ENCODE assay signal across 11 cellular contexts in genomic region chr11:124670732-124671131, GRCh38. TPM values are rescaled to one million over a fixed set of nuclear protein-coding genes. Genes with fewer than 3 reads are reported as not detected.
DNase-seq lines count a peak whose midpoint lies in the region; ATAC-seq, FAIRE-seq and TF ChIP-seq lines count a peak whose summit lies in the region.
"Had no signal": no experiment of that assay in that cellular context is flagged by ENCODE, and none has a peak within 500 bp of the region (broad histone marks: within the 10 kb centered on the region; RNA-seq: fewer than 3 reads in every experiment).

No MANE protein-coding gene starts in this region.

- no peaks in the 10 kb centered on the region for H3K27me3 Mint-ChIP-seq in T-helper 17 cell

- H3K4me1 ChIP-seq in DND-41 (ENCODE audit: insufficient read depth, low read length): no peaks in the 10 kb centered on the region
- no peaks in the 10 kb centered on the region for H3K4me1 ChIP-seq in foreskin keratinocyte
- H3K4me1 ChIP-seq in heart right ventricle: peaks cover 3 to 26% (median 20%) of the 10 kb centered on the region in 9 donors

- H3K79me2 ChIP-seq in DND-41 (ENCODE audit: insufficient read depth, low read length): no peaks in the 10 kb centered on the region

- intact Hi-C loops in heart right ventricle (cut with DNase I): loop anchor here in 5 of 10 donors (2.0 to 5.0 kb wide), 3 partner anchors 72 to 92 kb away; partner anchors contain the start of gene ESAM (in 2 of the 5)

- H4K20me1 ChIP-seq in DND-41 (ENCODE audit: insufficient read depth, low read length): no peaks in the 10 kb centered on the region

- H2AFZ ChIP-seq in DND-41 (ENCODE audit: low read depth, low read length): no peak overlapping the region

- DNase-seq in DND-41 (peak; percentile 21), T-helper 17 cell (peak in 2 of 3 donors; percentile 14 to 32), epithelial cell of esophagus (ENCODE audit: low read depth) (peak; percentile 10), D721Med (ENCODE audit: insufficient read length, low spot score) (no peak), foreskin keratinocyte (no peak), NCI-H345 (lab: John Stamatoyannopoulos, UW) (no peak), heart right ventricle (no peak)
- DNase-seq: hippocampal formation, ovary had no signal

- H3K36me3 ChIP-seq in DND-41 (ENCODE audit: insufficient read depth, low read length) (no peaks in the 10 kb centered on the region), heart right ventricle (peaks cover 0 to 30% (median 0%) of the 10 kb centered on the region in 9 donors)
- H3K36me3 ChIP-seq: ovary had no signal

- peak overlapping the region; percentile 97 for H3K27ac Mint-ChIP-seq in T-helper 17 cell

- FAIRE-seq in D721Med (lab: Jason Lieb, UNC): no peak

- H3K9ac ChIP-seq in DND-41 (ENCODE audit: low read depth, low read length): no peak overlapping the region

- H3K4me3 Mint-ChIP-seq in T-helper 17 cell: no peak overlapping the region

- no peaks in the 10 kb centered on the region for H3K9me3 ChIP-seq in DND-41 (ENCODE audit: insufficient read depth, low read length, severe bottlenecking)
- no peaks in the 10 kb centered on the region for H3K9me3 ChIP-seq in T-helper 17 cell (ENCODE audit: control insufficient read depth, low read length, poor library complexity, severe bottlenecking)
- H3K9me3 ChIP-seq in heart right ventricle: no peaks in the 10 kb centered on the region
- H3K9me3 ChIP-seq: ovary had no signal

- TF ChIP-seq CTCF in DND-41 (IDR thresholded peaks at IDR 0.05; ENCODE audit: borderline replicate concordance, extremely low read depth, low read length, poor library complexity, severe bottlenecking) (no peak), epithelial cell of esophagus (IDR thresholded peaks at IDR 0.05; ENCODE audit: insufficient read depth, low read depth, low read length, missing control alignments) (peak; percentile 11), D721Med (IDR thresholded peaks at IDR 0.05; ENCODE audit: insufficient read depth, missing control alignments) (no peak), foreskin keratinocyte (conservative IDR thresholded peaks at IDR 0.05) (no peak), heart right ventricle (IDR thresholded peaks at IDR 0.05) (no peak)

- no peaks in the 10 kb centered on the region for H3K36me3 Mint-ChIP-seq in T-helper 17 cell (ENCODE audit: low read depth)

- H3K27ac ChIP-seq in DND-41 (ENCODE audit: low read length): no peak overlapping the region
- no peak overlapping the region for H3K27ac ChIP-seq in foreskin keratinocyte
- no peak overlapping the region for H3K27ac ChIP-seq in heart right ventricle
- H3K27ac ChIP-seq: ovary had no signal

- WGBS in heart right ventricle, 2 donors: 64 to 70% methylated on average over 3 of the region's 3 CpGs

- H3K4me1 Mint-ChIP-seq in T-helper 17 cell: peaks cover 29% of the 10 kb centered on the region

- ATAC-seq in DND-41 (ENCODE audit: insufficient read depth, low read depth) (peak; percentile 81), HG02759 (IDR thresholded peaks at IDR 0.05; ENCODE audit: unreplicated experiment) (peak; percentile 22), T-helper 17 cell (peak; percentile 63), foreskin keratinocyte (no peak), heart right ventricle (no peak)
- ATAC-seq: HCT116 had no signal

- H3K27me3 ChIP-seq in DND-41 (ENCODE audit: insufficient read depth, low read length, poor library complexity): peaks cover 18% of the 10 kb centered on the region
- peaks cover 5% of the 10 kb centered on the region for H3K27me3 ChIP-seq in foreskin keratinocyte
- H3K27me3 ChIP-seq in heart right ventricle: no peaks in the 10 kb centered on the region
- H3K27me3 ChIP-seq: ovary had no signal

- H3K4me3 ChIP-seq in DND-41 (ENCODE audit: low read depth in 1 of 2, low read length in 2 of 2): no peak overlapping the region
- H3K4me3 ChIP-seq in epithelial cell of esophagus (ENCODE audit: low read length): no peak overlapping the region
- no peak overlapping the region for H3K4me3 ChIP-seq in heart right ventricle
- H3K4me3 ChIP-seq: ovary had no signal

- no peak overlapping the region for H3K4me2 ChIP-seq in DND-41 (ENCODE audit: insufficient read depth, low read length)

RNA-seq across cellular contexts. Expression of gene SIAE, which starts 2.8 kb away (rescaled TPM):
- total RNA-seq in T-helper 17 cell: 10 to 100 TPM in 1 of 2 donors, 1 to 10 TPM in 1; 6.8 to 15.0 TPM
- total RNA-seq in foreskin keratinocyte: 7.9 TPM in 2 replicates
- polyA plus RNA-seq in foreskin keratinocyte: 5.2 and 6.4 TPM in 2 replicates
- total RNA-seq in heart right ventricle: 10 to 100 TPM; 67.0 to 92.9 (median 74.3) TPM
- 10 to 100 TPM; 17.9 to 78.0 TPM for polyA plus RNA-seq in heart right ventricle

RNA-seq across cellular contexts. Expression of gene SPA17, which starts 3.0 kb away (rescaled TPM):
- total RNA-seq in T-helper 17 cell (1 to 10 TPM in 1 of 2 donors, under 1 TPM in 1; 0.67 to 1.1 TPM), foreskin keratinocyte (20.9 and 22.3 TPM in 2 replicates), heart right ventricle (1 to 10 TPM in 9 of 10 donors, under 1 TPM in 1; 0.62 to 4.9 (median 2.0) TPM)
- polyA plus RNA-seq in foreskin keratinocyte (24.0 and 26.0 TPM in 2 replicates), heart right ventricle (1 to 10 TPM; 4.4 to 4.8 TPM)

RNA-seq across cellular contexts. Expression of gene TBRG1, which starts 48.1 kb away (rescaled TPM):
- total RNA-seq in T-helper 17 cell: 10 to 100 TPM; 55.5 to 61.4 TPM
- 26.0 and 28.4 TPM in 2 replicates for total RNA-seq in foreskin keratinocyte
- 17.7 and 18.4 TPM in 2 replicates for polyA plus RNA-seq in foreskin keratinocyte
- total RNA-seq in heart right ventricle: 10 to 100 TPM; 16.4 to 21.5 (median 19.2) TPM
- polyA plus RNA-seq in heart right ventricle: 10 to 100 TPM; 19.1 to 19.2 TPM

RNA-seq across cellular contexts. Expression of gene PANX3, which starts 59.5 kb away (rescaled TPM):
- not detected for total RNA-seq in T-helper 17 cell
- total RNA-seq in foreskin keratinocyte: not detected in 2 replicates
- not detected in 2 replicates for polyA plus RNA-seq in foreskin keratinocyte
- total RNA-seq in heart right ventricle: not detected
- polyA plus RNA-seq in heart right ventricle: not detected
- total RNA-seq: ovary had no signal
- polyA plus RNA-seq: ovary had no signal

Comparison
In these comparisons a context has a peak if more than half of its experiments do, and no peak if none do; other contexts are left out.
1. ATAC-seq: peak in DND-41 (single experiment), HG02759 (single experiment) and T-helper 17 cell (single experiment); none in foreskin keratinocyte (single experiment) and heart right ventricle (0 of 8).
2. DNase-seq: peak in DND-41 (single experiment), T-helper 17 cell (2 of 3) and epithelial cell of esophagus (single experiment); none in D721Med (single experiment), foreskin keratinocyte (0 of 2), NCI-H345 (single experiment) and heart right ventricle (0 of 2).